Comparison of ENCODE assay signal across 13 cellular contexts in genomic region chr9:126965077-126965476, GRCh38. TPM values are rescaled to one million over a fixed set of nuclear protein-coding genes. Genes with fewer than 3 reads are reported as not detected.
DNase-seq lines count a peak whose midpoint lies in the region; ATAC-seq and TF ChIP-seq lines count a peak whose summit lies in the region.
"Had no signal": no experiment of that assay in that cellular context is flagged by ENCODE, and none has a peak within 500 bp of the region (broad histone marks: within the 10 kb centered on the region; RNA-seq: fewer than 3 reads in every experiment).

No MANE protein-coding gene starts in this region.

- no peak overlapping the region for H3K18ac ChIP-seq in trophoblast cell (ENCODE audit: low read length)

- H2BK5ac ChIP-seq in trophoblast cell (ENCODE audit: low read depth, low read length, poor library complexity): no peak overlapping the region

- H3K14ac ChIP-seq in trophoblast cell (ENCODE audit: low read length): no peak overlapping the region

- H3K9me3 ChIP-seq in adipocyte (ENCODE audit: control insufficient read depth, low read length): no peaks in the 10 kb centered on the region
- no peaks in the 10 kb centered on the region for H3K9me3 ChIP-seq in right cardiac atrium (ENCODE audit: control insufficient read depth, low read length)
- H3K9me3 ChIP-seq in trophoblast cell (ENCODE audit: insufficient read depth, low read depth, low read length): no peaks in the 10 kb centered on the region
- H3K9me3 ChIP-seq in spleen: no peaks in the 10 kb centered on the region
- H3K9me3 ChIP-seq: A549, BE2C, mucosa of descending colon, pancreas had no signal

- no peak overlapping the region for H3K23ac ChIP-seq in trophoblast cell (ENCODE audit: low read length)

- TF ChIP-seq CTCF in spleen (IDR thresholded peaks at IDR 0.05 in 8 of 11, conservative IDR thresholded peaks at IDR 0.05 in 3 of 11): no peak

- H3K79me2 ChIP-seq in trophoblast cell (ENCODE audit: control insufficient read depth, insufficient read depth, low read length, poor library complexity): no peaks in the 10 kb centered on the region

- H4K91ac ChIP-seq in trophoblast cell (ENCODE audit: low read depth, low read length): no peak overlapping the region

- H3K4me3 ChIP-seq in adipocyte (ENCODE audit: low read length) (no peak overlapping the region), right cardiac atrium (ENCODE audit: low read length) (no peak overlapping the region), trophoblast cell (ENCODE audit: low read depth, low read length) (no peak overlapping the region), spleen (no peak overlapping the region)
- H3K4me3 ChIP-seq: A549, mucosa of descending colon, pancreas had no signal

- intact Hi-C loops in right cardiac atrium (cut with DNase I): loop anchor here in 1 of 4 donors (5.0 kb wide), 1 partner anchor 232 kb away; no protein-coding TSS in a partner anchor
- intact Hi-C loops in spleen (cut with DNase I; ENCODE audit: low total_unique reads): no loop called here

- H3K9ac ChIP-seq in adipocyte (ENCODE audit: low read length) (peak overlapping the region; percentile 31), trophoblast cell (ENCODE audit: low read length) (no peak overlapping the region)

- H3K27me3 ChIP-seq in adipocyte (replicated peaks; ENCODE audit: control insufficient read depth, insufficient read depth, low read length) (peaks cover 10% of the 10 kb centered on the region), right cardiac atrium (ENCODE audit: control insufficient read depth, insufficient read depth) (no peaks in the 10 kb centered on the region), trophoblast cell (ENCODE audit: insufficient read depth, low read length) (no peaks in the 10 kb centered on the region), spleen (replicated peaks in 1 of 7) (no peaks in the 10 kb centered on the region)
- H3K27me3 ChIP-seq: BE2C, pancreas had no signal

- no peaks in the 10 kb centered on the region for H3K79me1 ChIP-seq in trophoblast cell (ENCODE audit: low read length)

- H4K8ac ChIP-seq in trophoblast cell (ENCODE audit: low read depth, low read length): no peak overlapping the region

- H4K12ac ChIP-seq in trophoblast cell (ENCODE audit: low read depth, low read length): no peak overlapping the region

- H2AK5ac ChIP-seq in trophoblast cell (ENCODE audit: low read length): no peak overlapping the region

- no peak overlapping the region for H2AFZ ChIP-seq in trophoblast cell (ENCODE audit: insufficient read depth, low read length, poor library complexity)

- no peak overlapping the region for H3K4ac ChIP-seq in trophoblast cell (ENCODE audit: low read depth, low read length)

- DNase-seq in G401 (ENCODE audit: low spot score): peak; percentile 16
- no peak for DNase-seq in adipocyte (ENCODE audit: low read depth)
- no peak for DNase-seq in right cardiac atrium
- DNase-seq in trophoblast cell: peak; percentile 9 to 66
- DNase-seq in mucosa of gallbladder (ENCODE audit: low spot score): no peak
- no peak for DNase-seq in spleen
- DNase-seq in NOMO-1 treated with dmso at 0.1 percent for 144 hours (lab: John Stamatoyannopoulos, UW; ENCODE audit: unreplicated experiment): no peak
- DNase-seq: GF-D8, pancreas had no signal

- TF ChIP-seq POLR2A in spleen (IDR thresholded peaks at IDR 0.05): no peak

- H3K27ac ChIP-seq in right cardiac atrium (ENCODE audit: low read length) (peak overlapping the region; percentile 43), trophoblast cell (ENCODE audit: low read depth, low read length) (no peak overlapping the region), spleen (no peak overlapping the region)
- H3K27ac ChIP-seq: A549, pancreas had no signal

- no peaks in the 10 kb centered on the region for H3K36me3 ChIP-seq in adipocyte (ENCODE audit: control insufficient read depth, insufficient read depth, low read length, severe bottlenecking)
- no peaks in the 10 kb centered on the region for H3K36me3 ChIP-seq in trophoblast cell (ENCODE audit: control insufficient read depth in 1 of 2, insufficient read depth in 2 of 2, low read length in 2 of 2)
- peaks cover 0 to 21% (median 4%) of the 10 kb centered on the region in 6 donors for H3K36me3 ChIP-seq in spleen
- H3K36me3 ChIP-seq: BE2C had no signal

- no peak overlapping the region for H2BK120ac ChIP-seq in trophoblast cell (ENCODE audit: insufficient read depth, low read length, poor library complexity)

- peaks cover 9% of the 10 kb centered on the region for H3K4me1 ChIP-seq in adipocyte (ENCODE audit: control insufficient read depth, insufficient read depth, low read length)
- peaks cover 3% of the 10 kb centered on the region for H3K4me1 ChIP-seq in right cardiac atrium (ENCODE audit: control insufficient read depth, insufficient read depth, low read length)
- H3K4me1 ChIP-seq in trophoblast cell (ENCODE audit: control insufficient read depth in 1 of 2, insufficient read depth in 2 of 2, low read length in 2 of 2): no peaks in the 10 kb centered on the region
- peaks cover 0 to 4% (median 0%) of the 10 kb centered on the region in 6 donors for H3K4me1 ChIP-seq in spleen
- H3K4me1 ChIP-seq: BE2C, pancreas had no signal

- in situ Hi-C loops in G401 (cut with HindIII; ENCODE audit: low sequenced_read_pairs): no loop called here

- 67% methylated on average over 3 of the region's 3 CpGs for WGBS in right cardiac atrium
- WGBS in trophoblast cell (ENCODE audit: extremely low coverage, insufficient coverage, insufficient read length): no CpG with 5 or more reads among the region's 3 CpGs
- WGBS in spleen, 5 donors: 85 to 99% (median 93%) methylated on average over 3 of the region's 3 CpGs

- no peak overlapping the region for H3K4me2 ChIP-seq in trophoblast cell (ENCODE audit: low read length)

- H2BK12ac ChIP-seq in trophoblast cell (ENCODE audit: low read length): no peak overlapping the region

- peak in 1 of 2 donors; percentile 47 for ATAC-seq in right cardiac atrium
- no peak for ATAC-seq in SK-N-SH treated with all-trans-retinoic acid at 6 μM for 48 hours

TF ChIP-seq in SK-N-SH treated with all-trans-retinoic acid at 6 μM for 48 hours, 23 proteins besides CTCF, POLR2A, EP300 and RAD21 (continues in another document):
- TF ChIP-seq ESRRG (CRISPR knock-in tag; IDR thresholded peaks at IDR 0.05) (no peak), POU6F1 (CRISPR knock-in tag; IDR thresholded peaks at IDR 0.05; ENCODE audit: borderline replicate concordance, low read depth) (no peak), ZNF565 (CRISPR knock-in tag; conservative IDR thresholded peaks at IDR 0.05; ENCODE audit: low read depth) (no peak), ISL1 (CRISPR knock-in tag; IDR thresholded peaks at IDR 0.05) (no peak), ZNF70 (CRISPR knock-in tag; IDR thresholded peaks at IDR 0.05) (no peak), ARNTL (CRISPR knock-in tag; IDR thresholded peaks at IDR 0.05; ENCODE audit: borderline replicate concordance, low read depth) (no peak), TSHZ2 (CRISPR knock-in tag; IDR thresholded peaks at IDR 0.05) (no peak), ZNF8 (CRISPR knock-in tag; IDR thresholded peaks at IDR 0.05) (no peak), BACH2 (CRISPR knock-in tag; IDR thresholded peaks at IDR 0.05; ENCODE audit: borderline replicate concordance) (no peak)

RNA-seq across cellular contexts. Expression of gene RALGPS1, which starts 50.5 kb away (rescaled TPM):
- 0.49 and 3.7 TPM in 2 replicates for total RNA-seq in G401 (2014; rRNA removed; shearing (Covaris generic))
- total RNA-seq in right cardiac atrium (10 to 100 TPM; 11.9 to 19.5 (median 17.5) TPM), mucosa of gallbladder (34.7 TPM), spleen (10 to 100 TPM; 11.0 to 27.3 (median 17.1) TPM)
- polyA plus RNA-seq in right cardiac atrium (10.8 TPM), spleen (1 to 10 TPM; 2.5 to 4.9 (median 3.0) TPM)
- polyA plus RNA-seq in trophoblast cell (2013): 2.5 and 2.9 TPM in 2 replicates

Comparison
In these comparisons a context has a peak if more than half of its experiments do, and no peak if none do; other contexts are left out.
1. DNase-seq: peak in G401 (single experiment) and trophoblast cell (2 of 2); none in adipocyte (single experiment), right cardiac atrium (0 of 3), mucosa of gallbladder (single experiment), spleen (single experiment) and NOMO-1 treated with dmso at 0.1 percent for 144 hours (single experiment).